Comparison of ENCODE assay signal across 9 cellular contexts in the genomic region with DNA sequence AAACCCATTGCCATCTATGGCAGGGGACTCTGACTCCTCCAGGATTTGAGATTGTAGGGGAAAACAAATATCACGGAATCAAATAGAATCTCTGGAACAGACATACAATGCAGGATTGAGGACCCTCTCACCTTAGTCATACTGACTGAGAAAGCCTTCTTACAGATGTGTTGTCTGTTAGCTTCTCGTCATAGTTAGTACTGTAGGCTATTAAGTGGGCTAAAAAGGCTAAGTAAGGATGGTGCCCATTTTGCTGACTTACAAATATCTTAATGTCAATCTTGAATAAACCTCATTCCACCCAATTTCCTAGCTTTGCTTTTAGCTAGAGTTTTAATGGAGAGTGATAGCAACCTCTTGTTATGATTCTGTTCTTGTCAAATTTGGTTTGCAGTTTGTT.
"Had no signal": no experiment of that assay in that cellular context is flagged by ENCODE, and none has a peak within 500 bp of the region (broad histone marks: within the 10 kb centered on the region; RNA-seq: fewer than 3 reads in every experiment).

No MANE protein-coding gene starts in this region.

- H3K9ac ChIP-seq: GM23248 had no signal

- ATAC-seq: HCT116 had no signal

- H3K36me3 ChIP-seq: HAP-1 had no signal

- H3K9me3 Mint-ChIP-seq: HFFc6 had no signal

- H2AFZ ChIP-seq: GM23248 had no signal

- H3K4me3 Mint-ChIP-seq: HFFc6 had no signal

- H3K4me3 ChIP-seq: GM23248, HAP-1 had no signal

- H3K9me3 ChIP-seq: HAP-1 had no signal

- H3K27ac Mint-ChIP-seq: HFFc6 had no signal

- DNase-seq: GM23248, GOT3, H7, HFFc6, IMR-90, KBM-7 had no signal

- H3K27ac ChIP-seq: GM23248, HL-60 had no signal
